ENCODE assay signal across 15 cellular contexts in the genomic region with DNA sequence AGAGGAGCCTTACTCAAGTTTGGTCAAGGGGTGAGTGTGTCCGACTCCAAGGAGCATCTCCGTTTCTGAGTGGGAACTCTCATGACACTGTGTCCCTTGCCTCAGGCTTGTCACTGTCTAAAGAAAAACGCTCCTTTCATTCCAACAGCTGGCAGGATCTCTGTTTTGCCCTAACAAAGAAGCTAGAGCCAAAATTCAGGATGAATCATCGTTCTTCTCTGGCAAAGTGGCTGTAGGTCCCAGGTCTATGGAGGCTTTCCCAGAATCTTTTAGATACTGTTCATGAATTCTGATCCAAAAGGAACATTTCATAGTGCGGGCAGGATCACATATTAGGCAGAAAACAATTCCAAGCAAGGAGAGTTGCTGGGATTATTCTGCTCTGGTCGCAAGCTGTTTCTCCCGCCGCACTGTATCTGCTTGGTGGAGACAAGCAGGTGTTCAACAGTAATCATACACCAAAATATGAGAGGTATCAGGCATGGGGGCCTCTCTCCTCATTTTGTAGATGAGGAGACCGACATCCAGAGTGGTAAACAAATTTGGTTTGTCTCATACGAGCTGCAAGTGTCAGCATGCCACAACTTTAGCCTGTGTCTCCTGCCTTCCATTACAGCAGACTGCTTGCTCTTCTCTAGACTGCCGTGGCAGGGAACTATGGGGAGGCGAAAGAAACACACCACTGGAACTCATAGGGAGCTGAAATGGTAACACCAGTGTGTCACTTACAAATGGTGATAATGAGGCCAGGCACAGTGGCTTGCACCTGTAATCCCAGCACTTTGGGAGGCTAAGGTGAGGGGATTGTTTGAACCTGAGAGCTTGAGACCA.
A peak's percentile ranks its signal among the peaks of the same experiment; 100 is the strongest.
DNase-seq lines count a peak whose midpoint lies in the region; ATAC-seq, FAIRE-seq and TF ChIP-seq lines count a peak whose summit lies in the region.
"Had no signal": no experiment of that assay in that cellular context is flagged by ENCODE, and none has a peak within 500 bp of the region (broad histone marks: within the 10 kb centered on the region; RNA-seq: fewer than 3 reads in every experiment).

No MANE protein-coding gene starts in this region.

- TF ChIP-seq EP300 in esophagus muscularis mucosa (IDR thresholded peaks at IDR 0.05) (no peak), suprapubic skin (IDR thresholded peaks at IDR 0.05) (no peak)

- H2BK15ac ChIP-seq in mesendoderm (replicated peaks; ENCODE audit: low read depth): no peak overlapping the region

- no peak for TF ChIP-seq POLR2A in esophagus muscularis mucosa (IDR thresholded peaks at IDR 0.05; ENCODE audit: low read depth)
- no peak for TF ChIP-seq POLR2A in suprapubic skin (IDR thresholded peaks at IDR 0.05)
- no peak for TF ChIP-seq POLR2A in GM12892 (IDR thresholded peaks at IDR 0.05; ENCODE audit: low read depth, low read length)

- H3K56ac ChIP-seq in mesendoderm (ENCODE audit: low read length): no peak overlapping the region

- peak; percentile 42 for DNase-seq in NCI-H446 treated with DMSO at 0.1 percent for 48 hours (lab: John Stamatoyannopoulos, UW)
- no peak for DNase-seq in esophagus muscularis mucosa (ENCODE audit: extremely low spot score)
- peak; percentile 32 for DNase-seq in mesendoderm
- no peak for DNase-seq in suprapubic skin (ENCODE audit: low spot score in 2 of 2)
- DNase-seq in activated effector memory CD4-positive, alpha-beta T cell treated with Interleukin-2 at 50 U/mL for 16 hours: no peak
- DNase-seq in GM12892 (ENCODE audit: insufficient read length): no peak
- no peak for DNase-seq in cerebellar nuclear complex (lab: John Stamatoyannopoulos, UW)
- DNase-seq: activated CD8-positive, alpha-beta T cell treated with anti-CD3 and anti-CD28 coated beads, Interleukin-2, amount 10 ng/mL, durations not matched to agents 7 days and 5 days; Caco-2; NCI-H1092; NCI-H524 treated with DMSO at 0.1 percent for 48 hours; small intestine had no signal

- H4K5ac ChIP-seq in mesendoderm (ENCODE audit: low read length): peak overlapping the region; percentile 18

- ATAC-seq in HG03469 (IDR thresholded peaks at IDR 0.05; ENCODE audit: unreplicated experiment): no peak
- ATAC-seq: activated CD8-positive, alpha-beta T cell treated with anti-CD3 and anti-CD28 coated beads, Interleukin-2, amount 10 ng/mL, durations not matched to agents 7 days and 5 days had no signal

- no peak overlapping the region for H3K9ac ChIP-seq in mesendoderm (ENCODE audit: low read length)

- peak overlapping the region; percentile 47 for H2AK5ac ChIP-seq in mesendoderm (ENCODE audit: low read length)

- 41% methylated on average over 10 of the region's 12 CpGs for WGBS in esophagus muscularis mucosa
- no CpG with 5 or more reads among the region's 12 CpGs for WGBS in mesendoderm (ENCODE audit: extremely low coverage, insufficient coverage, low lambda C conversion rate)
- WGBS in suprapubic skin: 35% methylated on average over 12 of the region's 12 CpGs

- H3K4me1 ChIP-seq in esophagus muscularis mucosa (peaks cover 13 to 28% (median 24%) of the 10 kb centered on the region in 4 donors), mesendoderm (ENCODE audit: control insufficient read depth, low read depth, low read length) (no peaks in the 10 kb centered on the region), suprapubic skin (peaks cover 7% of the 10 kb centered on the region)
- H3K4me1 ChIP-seq: Caco-2 had no signal

- no peak overlapping the region for H4K8ac ChIP-seq in mesendoderm (ENCODE audit: low read depth, low read length)

- no peaks in the 10 kb centered on the region for H3K36me3 ChIP-seq in esophagus muscularis mucosa
- H3K36me3 ChIP-seq in mesendoderm (ENCODE audit: control insufficient read depth, insufficient read depth, low read length): no peaks in the 10 kb centered on the region
- no peaks in the 10 kb centered on the region for H3K36me3 ChIP-seq in suprapubic skin
- H3K36me3 ChIP-seq: tibial nerve had no signal

- no peak overlapping the region for H2BK120ac ChIP-seq in mesendoderm (ENCODE audit: low read depth, low read length)

- no peaks in the 10 kb centered on the region for H3K27me3 ChIP-seq in esophagus muscularis mucosa
- no peaks in the 10 kb centered on the region for H3K27me3 ChIP-seq in mesendoderm (ENCODE audit: insufficient read depth, low read length, poor library complexity)
- no peaks in the 10 kb centered on the region for H3K27me3 ChIP-seq in suprapubic skin
- H3K27me3 ChIP-seq: tibial nerve had no signal

- no peaks in the 10 kb centered on the region for H3K79me2 ChIP-seq in mesendoderm (ENCODE audit: control insufficient read depth, insufficient read depth, low read length)

- no peak for FAIRE-seq in GM12892 (lab: Jason Lieb, UNC)
- FAIRE-seq: colon, small intestine had no signal

- H3K27ac ChIP-seq in esophagus muscularis mucosa (replicated peaks in 1 of 4): peak overlapping the region; percentile 72 to 84 (median 80)
- H3K27ac ChIP-seq in mesendoderm (ENCODE audit: low read depth, low read length): no peak overlapping the region
- peak overlapping the region; percentile 57 for H3K27ac ChIP-seq in suprapubic skin
- H3K27ac ChIP-seq: tibial nerve had no signal

- H3K18ac ChIP-seq in mesendoderm (ENCODE audit: low read length): peak overlapping the region; percentile 34

- H3K4me3 ChIP-seq in esophagus muscularis mucosa: peak overlapping the region; percentile 2 to 35 (median 28)
- H3K4me3 ChIP-seq in mesendoderm (ENCODE audit: low read length): no peak overlapping the region
- H3K4me3 ChIP-seq in suprapubic skin: no peak overlapping the region
- H3K4me3 ChIP-seq: tibial nerve had no signal

- intact Hi-C loops in esophagus muscularis mucosa (cut with DNase I): no loop called here

- no peak overlapping the region for H3K4ac ChIP-seq in mesendoderm (ENCODE audit: low read depth, low read length)

- TF ChIP-seq CTCF in esophagus muscularis mucosa (IDR thresholded peaks at IDR 0.05) (no peak), suprapubic skin (IDR thresholded peaks at IDR 0.05) (no peak)

- H3K4me2 ChIP-seq in mesendoderm (ENCODE audit: low read length): no peak overlapping the region

- no peaks in the 10 kb centered on the region for H3K79me1 ChIP-seq in mesendoderm (ENCODE audit: low read length)

- H3K23ac ChIP-seq in mesendoderm (ENCODE audit: low read length): no peak overlapping the region

- H3K9me3 ChIP-seq in esophagus muscularis mucosa (no peaks in the 10 kb centered on the region), suprapubic skin (no peaks in the 10 kb centered on the region)
- H3K9me3 ChIP-seq: Caco-2, tibial nerve had no signal

- no peak overlapping the region for H2BK5ac ChIP-seq in mesendoderm (ENCODE audit: low read length)

Comparison
In these comparisons a context has a peak if more than half of its experiments do, and no peak if none do; other contexts are left out.
1. DNase-seq: peak in NCI-H446 treated with DMSO at 0.1 percent for 48 hours (single experiment) and mesendoderm (single experiment); none in esophagus muscularis mucosa (single experiment), suprapubic skin (0 of 2), activated effector memory CD4-positive, alpha-beta T cell treated with Interleukin-2 at 50 U/mL for 16 hours (single experiment), GM12892 (single experiment) and cerebellar nuclear complex (0 of 2).
2. H3K4me3 ChIP-seq: peak in esophagus muscularis mucosa (4 of 4); none in mesendoderm (single experiment) and suprapubic skin (single experiment).